12 cellular contexts compared by ENCODE assay signal in genomic region chr3:124787490-124788195, GRCh38. TPM values are rescaled to one million over a fixed set of nuclear protein-coding genes. Genes with fewer than 3 reads are reported as not detected.
A peak's percentile ranks its signal among the peaks of the same experiment; 100 is the strongest.
DNase-seq lines count a peak whose midpoint lies in the region; ATAC-seq and TF ChIP-seq lines count a peak whose summit lies in the region.
"Had no signal": no experiment of that assay in that cellular context is flagged by ENCODE, and none has a peak within 500 bp of the region (broad histone marks: within the 10 kb centered on the region; RNA-seq: fewer than 3 reads in every experiment).

No MANE protein-coding gene starts in this region.

- H3K4me3 ChIP-seq in ACC112 (ENCODE audit: low read depth, low read length) (no peak overlapping the region), PC-3 (ENCODE audit: low read length) (no peak overlapping the region), esophagus squamous epithelium (no peak overlapping the region), tibial nerve (no peak overlapping the region)

- H3K27ac Mint-ChIP-seq in osteocyte (ENCODE audit: unreplicated experiment): peak overlapping the region; percentile 84
- H3K27ac Mint-ChIP-seq: progenitor cell of endocrine pancreas had no signal

- H3K9ac ChIP-seq in PC-3 (ENCODE audit: low read length): no peak overlapping the region

- peaks cover 70% of the 10 kb centered on the region for H3K4me1 Mint-ChIP-seq in osteocyte (ENCODE audit: unreplicated experiment)

- H4K20me1 ChIP-seq in PC-3 (ENCODE audit: low read length): no peaks in the 10 kb centered on the region

- H3K9me3 ChIP-seq in PC-3 (ENCODE audit: low read length) (no peaks in the 10 kb centered on the region), esophagus squamous epithelium (no peaks in the 10 kb centered on the region), tibial nerve (no peaks in the 10 kb centered on the region)

- H3K4me2 ChIP-seq in PC-3 (ENCODE audit: low read length): no peak overlapping the region

- no peaks in the 10 kb centered on the region for H3F3A ChIP-seq in PC-3 (ENCODE audit: low read length, unreplicated experiment)

- peaks cover 32% of the 10 kb centered on the region for H3K4me1 ChIP-seq in ACC112 (ENCODE audit: control insufficient read depth, insufficient read depth, low read length, unreplicated experiment)
- peaks cover 6% of the 10 kb centered on the region for H3K4me1 ChIP-seq in PC-3 (ENCODE audit: insufficient read depth, low read length)
- peaks cover 21 to 78% (median 27%) of the 10 kb centered on the region in 3 donors for H3K4me1 ChIP-seq in esophagus squamous epithelium
- peaks cover 0 to 73% (median 19%) of the 10 kb centered on the region in 4 donors for H3K4me1 ChIP-seq in tibial nerve

- H3K79me2 ChIP-seq in ACC112 (ENCODE audit: control insufficient read depth, insufficient read depth, low read length, unreplicated experiment): peaks cover 10% of the 10 kb centered on the region
- no peaks in the 10 kb centered on the region for H3K79me2 ChIP-seq in PC-3 (ENCODE audit: low read length)

- no TSS peak for BruUV-seq in PC-3 (replicated peaks; lab: Mats Ljungman, UMichigan)

- no peak for ATAC-seq in PC-3

- peaks cover 10% of the 10 kb centered on the region for H3K36me3 Mint-ChIP-seq in osteocyte (ENCODE audit: unreplicated experiment)

- no peaks in the 10 kb centered on the region for H3K9me3 Mint-ChIP-seq in osteocyte (ENCODE audit: unreplicated experiment)

- no peaks in the 10 kb centered on the region for H3K9me2 ChIP-seq in PC-3 (replicated peaks; ENCODE audit: low read length)

- POLR2A ChIA-PET in PC-3 (lab: Charles Lee; ENCODE audit: unreplicated experiment): no interaction called here
- POLR2A ChIA-PET in GM10248 (lab: Yijun Ruan, JAX): no interaction called here

- 67% methylated on average over 1 to 3 of the region's 3 CpGs for WGBS in esophagus squamous epithelium, 2 donors
- 81 to 82% methylated on average over 3 of the region's 3 CpGs for WGBS in tibial nerve, 2 donors

- TF ChIP-seq POLR2A in esophagus squamous epithelium (IDR thresholded peaks at IDR 0.05) (no peak), tibial nerve (IDR thresholded peaks at IDR 0.05) (no peak)

- no peak for DNase-seq in PC-3
- no peak for DNase-seq in esophagus squamous epithelium (lab: John Stamatoyannopoulos, UW)
- no peak for DNase-seq in osteocyte (ENCODE audit: extremely low spot score, unreplicated experiment)
- DNase-seq in NCI-H69 (lab: John Stamatoyannopoulos, UW): no peak
- no peak for DNase-seq in tibial nerve (ENCODE audit: low spot score in 2 of 2)
- DNase-seq in stimulated activated CD4-positive, alpha-beta T cell treated with anti-CD3 and anti-CD28 coated beads, Interleukin-4, amount 100 ng/mL, for 4 hours: no peak
- no peak for DNase-seq in GM10248 (ENCODE audit: extremely low spot score)
- DNase-seq: activated CD4-positive, alpha-beta T cell treated with anti-CD3 and anti-CD28 coated beads, Interleukin-2, amount 50 U/mL, for 48 hours; amniotic stem cell; H7 had no signal

- no peak for TF ChIP-seq EP300 in tibial nerve (IDR thresholded peaks at IDR 0.05)

- H2AFZ ChIP-seq in ACC112 (ENCODE audit: low read length, unreplicated experiment) (no peak overlapping the region), PC-3 (ENCODE audit: low read length) (no peak overlapping the region)

- no peak overlapping the region for H3K4me3 Mint-ChIP-seq in osteocyte (ENCODE audit: unreplicated experiment)

- H3K36me3 ChIP-seq in ACC112 (ENCODE audit: insufficient read depth, low read length): peaks cover 3% of the 10 kb centered on the region; the same call in 1 of the 2 replicates
- H3K36me3 ChIP-seq in PC-3 (ENCODE audit: low read depth, low read length): no peaks in the 10 kb centered on the region
- peaks cover 0 to 21% (median 0%) of the 10 kb centered on the region in 3 donors for H3K36me3 ChIP-seq in esophagus squamous epithelium
- H3K36me3 ChIP-seq in tibial nerve: no peaks in the 10 kb centered on the region

- no peak for TF ChIP-seq CTCF in PC-3 (conservative IDR thresholded peaks at IDR 0.05; ENCODE audit: low read depth, low read length)
- no peak for TF ChIP-seq CTCF in esophagus squamous epithelium (IDR thresholded peaks at IDR 0.05)
- no peak for TF ChIP-seq CTCF in osteocyte (IDR thresholded peaks at IDR 0.05)
- TF ChIP-seq CTCF in tibial nerve (IDR thresholded peaks at IDR 0.05): no peak
- no peak for TF ChIP-seq CTCF in GM10248 (IDR thresholded peaks at IDR 0.05; ENCODE audit: control extremely low read depth, extremely low read depth, low read depth, missing control alignments)

- H3K27me3 ChIP-seq in ACC112 (ENCODE audit: insufficient read depth, low read length): no peaks in the 10 kb centered on the region
- H3K27me3 ChIP-seq in PC-3 (ENCODE audit: low read length): no peaks in the 10 kb centered on the region
- H3K27me3 ChIP-seq in esophagus squamous epithelium: no peaks in the 10 kb centered on the region
- no peaks in the 10 kb centered on the region for H3K27me3 ChIP-seq in tibial nerve

- peak overlapping the region; percentile 37; the same call in 1 of the 2 replicates for H3K27ac ChIP-seq in ACC112 (ENCODE audit: low read depth, low read length)
- H3K27ac ChIP-seq in PC-3 (ENCODE audit: low read length): peak overlapping the region; percentile 37; the same call in 1 of the 2 replicates
- H3K27ac ChIP-seq in esophagus squamous epithelium: peak overlapping the region in 3 of 4 donors; percentile 53 to 78 (median 64)
- peak overlapping the region in 2 of 4 donors; percentile 65 to 79 for H3K27ac ChIP-seq in tibial nerve

- CTCF ChIA-PET in PC-3 (lab: Charles Lee) (interaction anchor here (0.7 to 2.0 kb wide), 2 partner anchors 96 to 114 kb away, joined by 7 to 20 read pairs; no protein-coding TSS in a partner anchor), GM10248 (lab: Yijun Ruan, JAX) (interaction anchor here (0.8 to 4.7 kb wide), 13 partner anchors 9 to 237 kb away, joined by 3 to 42 read pairs (median 4); no protein-coding TSS in a partner anchor)

- no peaks in the 10 kb centered on the region for H3K27me3 Mint-ChIP-seq in osteocyte (ENCODE audit: unreplicated experiment)
- H3K27me3 Mint-ChIP-seq: progenitor cell of endocrine pancreas had no signal

- intact Hi-C loops in PC-3 (cut with micrococcal nuclease): loop anchor here (1.0 to 2.0 kb wide), 3 partner anchors 49 to 114 kb away; no protein-coding TSS in a partner anchor
- intact Hi-C loops in esophagus squamous epithelium (cut with DNase I): loop anchor here (10.0 kb wide), 1 partner anchor 497 kb away; no protein-coding TSS in a partner anchor

RNA-seq across cellular contexts. Expression of gene UMPS, which starts 57.4 kb away (rescaled TPM):
- 38.4 and 63.5 TPM in 2 replicates for total RNA-seq in PC-3 (2014; rRNA removed)
- 10 to 100 TPM; 11.6 to 33.5 (median 29.2) TPM for total RNA-seq in esophagus squamous epithelium
- total RNA-seq in osteocyte: 23.5 and 32.1 TPM in 2 replicates
- 10 to 100 TPM; 11.0 to 34.5 (median 16.2) TPM for total RNA-seq in tibial nerve
